11 cellular contexts compared by ENCODE assay signal in genomic region chr10:76624470-76624869, GRCh38.
DNase-seq lines count a peak whose midpoint lies in the region; ATAC-seq and TF ChIP-seq lines count a peak whose summit lies in the region.
"Had no signal": no experiment of that assay in that cellular context is flagged by ENCODE, and none has a peak within 500 bp of the region (broad histone marks: within the 10 kb centered on the region; RNA-seq: fewer than 3 reads in every experiment).

No MANE protein-coding gene starts in this region.

- H3K27me3 Mint-ChIP-seq in Caco-2 (ENCODE audit: insufficient read depth, unreplicated experiment) = peaks cover 3% of the 10 kb centered on the region

- H3K36me3 Mint-ChIP-seq in Caco-2 (ENCODE audit: insufficient read depth, unreplicated experiment) = no peaks in the 10 kb centered on the region

- BruUV-seq in Caco-2 (replicated peaks; lab: Mats Ljungman, UMichigan) = no TSS peak

- ATAC-seq in GM19025 (IDR thresholded peaks at IDR 0.05; ENCODE audit: low read depth, unreplicated experiment) = peak; percentile 75
- peak; percentile 94 for ATAC-seq in HG02610 (IDR thresholded peaks at IDR 0.05; ENCODE audit: unreplicated experiment)
- ATAC-seq in HG03439 (IDR thresholded peaks at IDR 0.05; ENCODE audit: unreplicated experiment) = peak; percentile 73

- intact Hi-C loops in Caco-2 (cut with micrococcal nuclease; ENCODE audit: unreplicated experiment) = no loop called here

- POLR2A ChIA-PET in Caco-2 (lab: Charles Lee) = no interaction called here

- no peak overlapping the region for H3K27ac Mint-ChIP-seq in Caco-2 (ENCODE audit: unreplicated experiment)

- no peaks in the 10 kb centered on the region for H3K36me3 ChIP-seq in Caco-2 (ENCODE audit: control insufficient read depth, insufficient read depth, low read length)

- H3K4me3 ChIP-seq in Caco-2 (ENCODE audit: low read depth, low read length) = no peak overlapping the region

- CTCF ChIA-PET in Caco-2 (lab: Charles Lee) = no interaction called here

- no peak for TF ChIP-seq CTCF in Caco-2 (IDR thresholded peaks at IDR 0.05; ENCODE audit: insufficient read depth in 1 of 2, low read depth in 1 of 2, low read length in 1 of 2, severe bottlenecking in 1 of 2, unreplicated experiment in 1 of 2)

- peak; percentile 38 for DNase-seq in kidney tubule cell (ENCODE audit: low spot score)
- DNase-seq in NCI-H446 treated with DMSO at 0.1 percent for 48 hours (lab: John Stamatoyannopoulos, UW) = no peak
- no peak for DNase-seq in middle frontal gyrus (ENCODE audit: extremely low spot score, low spot score)
- DNase-seq in Caco-2 = no peak
- DNase-seq in NCI-H2227 (lab: John Stamatoyannopoulos, UW; ENCODE audit: unreplicated experiment) = no peak
- DNase-seq: COR-L47, NCI-H1092 treated with DMSO at 0.1 percent for 48 hours, small intestine had no signal

- peaks cover 12% of the 10 kb centered on the region for H3K9me3 Mint-ChIP-seq in Caco-2 (ENCODE audit: unreplicated experiment)

- H3K4me3 Mint-ChIP-seq in Caco-2 (ENCODE audit: unreplicated experiment) = no peak overlapping the region

- H3K27me3 ChIP-seq in Caco-2 (replicated peaks; ENCODE audit: control insufficient read depth, insufficient read depth, low read length) = no peaks in the 10 kb centered on the region

- H3K4me1 Mint-ChIP-seq in Caco-2 (ENCODE audit: low read depth, unreplicated experiment) = no peaks in the 10 kb centered on the region

- no peaks in the 10 kb centered on the region for H3K4me1 ChIP-seq in Caco-2

- H3K9me3 ChIP-seq in Caco-2 = no peaks in the 10 kb centered on the region; the same call in 1 of the 2 replicates
